Comparison of ENCODE assay signal across 13 cellular contexts in genomic region chr20:63172726-63173125, GRCh38. TPM values are rescaled to one million over a fixed set of nuclear protein-coding genes. Genes with fewer than 3 reads are reported as not detected.
DNase-seq lines count a peak whose midpoint lies in the region; ATAC-seq and TF ChIP-seq lines count a peak whose summit lies in the region.
"Had no signal": no experiment of that assay in that cellular context is flagged by ENCODE, and none has a peak within 500 bp of the region (broad histone marks: within the 10 kb centered on the region; RNA-seq: fewer than 3 reads in every experiment).

No MANE protein-coding gene starts in this region.

- H3K27me3 ChIP-seq in brain microvascular endothelial cell (replicated peaks) = peaks cover 65% of the 10 kb centered on the region

- DNase-seq in ACHN (peak; percentile 16), GM10266 (ENCODE audit: extremely low spot score) (no peak), NCI-H460 (ENCODE audit: extremely low read depth, low read depth) (peak; percentile 21), brain microvascular endothelial cell (no peak), dedifferentiated amniotic fluid mesenchymal stem cell (ENCODE audit: extremely low spot score) (no peak), CD1c-positive myeloid dendritic cell (ENCODE audit: extremely low spot score) (no peak)
- DNase-seq: left colon, NCI-H2029 treated with DMSO at 0.1 percent for 48 hours, T-helper 17 cell, tibial artery had no signal

- no peak overlapping the region for H3K27ac ChIP-seq in brain microvascular endothelial cell
- H3K27ac ChIP-seq: pancreas, tibial artery had no signal

- no peaks in the 10 kb centered on the region for H3K36me3 ChIP-seq in brain microvascular endothelial cell (replicated peaks)
- H3K36me3 ChIP-seq: pancreas, tibial artery had no signal

- in situ Hi-C loops in ACHN (cut with HindIII; ENCODE audit: low pct_ligation_motif_present, low pct_unique_long_range_greater_than_20kb, low sequenced_read_pairs) (no loop called here), brain microvascular endothelial cell (cut with HindIII; ENCODE audit: low pct_ligation_motif_present, low sequenced_read_pairs) (no loop called here)

- peak; percentile 6 for TF ChIP-seq CTCF in GM10266 (IDR thresholded peaks at IDR 0.05; ENCODE audit: control insufficient read depth, insufficient read depth, low read depth, missing control alignments)
- TF ChIP-seq CTCF in brain microvascular endothelial cell (IDR thresholded peaks at IDR 0.05; ENCODE audit: low read depth, low read length, missing control alignments) = peak; percentile 38

- H3K4me3 ChIP-seq in brain microvascular endothelial cell (ENCODE audit: low read depth, low read length) = no peak overlapping the region
- H3K4me3 ChIP-seq: pancreas, tibial artery had no signal

- ATAC-seq in GM18873 (IDR thresholded peaks at IDR 0.05; ENCODE audit: low FRiP score, unreplicated experiment) = no peak
- ATAC-seq in GM19023 (IDR thresholded peaks at IDR 0.05; ENCODE audit: unreplicated experiment) = no peak
- ATAC-seq: left colon, pancreas, T-helper 17 cell had no signal

RNA-seq across cellular contexts. Expression of gene YTHDF1, which starts 43.2 kb away (rescaled TPM):
- 19.0 and 21.1 TPM in 2 replicates for total RNA-seq in NCI-H460 (2014; rRNA removed; shearing (Covaris generic))
- 24.9 and 34.6 TPM in 2 replicates for polyA plus RNA-seq in NCI-H460 (2014; cell fraction: nucleus; rRNA removed)

Comparison
In these comparisons a context has a peak if more than half of its experiments do, and no peak if none do; other contexts are left out.
1. DNase-seq: peak in ACHN (single experiment) and NCI-H460 (single experiment); none in GM10266 (single experiment), brain microvascular endothelial cell (single experiment), dedifferentiated amniotic fluid mesenchymal stem cell (single experiment) and CD1c-positive myeloid dendritic cell (single experiment).